ENCODE assay signal across 8 cellular contexts in genomic region chr6:144063246-144063743, GRCh38. TPM values are rescaled to one million over a fixed set of nuclear protein-coding genes. Genes with fewer than 3 reads are reported as not detected.
DNase-seq lines count a peak whose midpoint lies in the region; ATAC-seq and TF ChIP-seq lines count a peak whose summit lies in the region.

No MANE protein-coding gene starts in this region.

- DNase-seq in NCI-H82 (lab: John Stamatoyannopoulos, UW) (peak; percentile 63), NCI-H82 treated with DMSO at 0.1 percent for 48 hours (lab: John Stamatoyannopoulos, UW; ENCODE audit: unreplicated experiment) (no peak), left lung (no peak), thyroid gland (peak; percentile 21 to 38), superior temporal gyrus (ENCODE audit: extremely low spot score) (no peak)
- DNase-seq in activated naive CD4-positive, alpha-beta T cell treated with anti-CD3 and anti-CD28 coated beads, Interleukin-2, amount 50 U/mL, for 72 hours (ENCODE audit: low spot score in 2 of 2) = no peak

- H3K27ac Mint-ChIP-seq in activated naive CD4-positive, alpha-beta T cell treated with anti-CD3 and anti-CD28 coated beads, Interleukin-2, amount 50 U/mL, for 72 hours = peak overlapping the region; percentile 40 to 90

- H3K4me3 ChIP-seq in left lung (peak overlapping the region; percentile 66 to 70), thyroid gland (replicated peaks in 1 of 3) (peak overlapping the region; percentile 59 to 95 (median 84))

- H3K9me3 Mint-ChIP-seq in activated naive CD4-positive, alpha-beta T cell treated with anti-CD3 and anti-CD28 coated beads, Interleukin-2, amount 50 U/mL, for 72 hours = no peaks in the 10 kb centered on the region

- H3K9me3 ChIP-seq in left lung = no peaks in the 10 kb centered on the region
- H3K9me3 ChIP-seq in thyroid gland = no peaks in the 10 kb centered on the region

- peaks cover 0 to 6% of the 10 kb centered on the region in 2 donors for H3K36me3 Mint-ChIP-seq in activated naive CD4-positive, alpha-beta T cell treated with anti-CD3 and anti-CD28 coated beads, Interleukin-2, amount 50 U/mL, for 72 hours

- WGBS in thyroid gland, 2 donors = 3 to 5% methylated on average over 10 to 16 of the region's 16 CpGs

- peak overlapping the region; percentile 33 to 96 for H3K27ac ChIP-seq in left lung
- H3K27ac ChIP-seq in thyroid gland = peak overlapping the region in 1 of 3 donors; percentile 77

- H3K36me3 ChIP-seq in left lung (no peaks in the 10 kb centered on the region), thyroid gland (no peaks in the 10 kb centered on the region)

- no peak for TF ChIP-seq POLR2A in thyroid gland (IDR thresholded peaks at IDR 0.05)

- intact Hi-C loops in left lung (cut with DNase I) (no loop called here), thyroid gland (cut with DNase I) (no loop called here)

- H3K27me3 ChIP-seq in left lung (peaks cover 8 to 20% of the 10 kb centered on the region in 2 donors), thyroid gland (no peaks in the 10 kb centered on the region)

- H3K4me1 ChIP-seq in left lung = peaks cover 0 to 19% of the 10 kb centered on the region in 2 donors
- H3K4me1 ChIP-seq in thyroid gland = no peaks in the 10 kb centered on the region

- TF ChIP-seq CTCF in left lung (IDR thresholded peaks at IDR 0.05) (no peak), thyroid gland (IDR thresholded peaks at IDR 0.05) (no peak)

- ATAC-seq in HG03135 (IDR thresholded peaks at IDR 0.05; ENCODE audit: unreplicated experiment) (peak; percentile 5), left lung (peak; percentile 18), HG03280 (IDR thresholded peaks at IDR 0.05; ENCODE audit: unreplicated experiment) (no peak)
- ATAC-seq in activated naive CD4-positive, alpha-beta T cell treated with anti-CD3 and anti-CD28 coated beads, Interleukin-2, amount 50 U/mL, for 72 hours = no peak

RNA-seq across cellular contexts. Expression of gene SF3B5, which starts 32.1 kb away (rescaled TPM):
- 100 to 1,000 TPM; 129 to 194 TPM for total RNA-seq in activated naive CD4-positive, alpha-beta T cell treated with anti-CD3 and anti-CD28 coated beads, Interleukin-2, amount 50 U/mL, for 72 hours
- total RNA-seq in left lung = 100 to 1,000 TPM; 118 to 130 TPM
- total RNA-seq in thyroid gland = 100 to 1,000 TPM in 2 of 4 donors, 10 to 100 TPM in 2; 63.1 to 205 (median 133) TPM

RNA-seq across cellular contexts. Expression of gene PLAGL1, which starts 55.2 kb away (rescaled TPM):
- 10 to 100 TPM; 11.0 to 18.8 TPM for total RNA-seq in activated naive CD4-positive, alpha-beta T cell treated with anti-CD3 and anti-CD28 coated beads, Interleukin-2, amount 50 U/mL, for 72 hours
- total RNA-seq in left lung (10 to 100 TPM; 38.5 to 39.4 TPM), thyroid gland (10 to 100 TPM in 1 of 4 donors, 1 to 10 TPM in 3; 6.6 to 10.5 (median 7.4) TPM)

Comparison
In these comparisons a context has a peak if more than half of its experiments do, and no peak if none do; other contexts are left out.
1. DNase-seq: peak in NCI-H82 (single experiment) and thyroid gland (2 of 2); none in NCI-H82 treated with DMSO at 0.1 percent for 48 hours (single experiment), activated naive CD4-positive, alpha-beta T cell treated with anti-CD3 and anti-CD28 coated beads, Interleukin-2, amount 50 U/mL, for 72 hours (0 of 2), left lung (0 of 2) and superior temporal gyrus (single experiment).
2. ATAC-seq: peak in HG03135 (single experiment) and left lung (single experiment); none in activated naive CD4-positive, alpha-beta T cell treated with anti-CD3 and anti-CD28 coated beads, Interleukin-2, amount 50 U/mL, for 72 hours (0 of 2) and HG03280 (single experiment).